1 cellular context compared by ENCODE assay signal in the genomic region with DNA sequence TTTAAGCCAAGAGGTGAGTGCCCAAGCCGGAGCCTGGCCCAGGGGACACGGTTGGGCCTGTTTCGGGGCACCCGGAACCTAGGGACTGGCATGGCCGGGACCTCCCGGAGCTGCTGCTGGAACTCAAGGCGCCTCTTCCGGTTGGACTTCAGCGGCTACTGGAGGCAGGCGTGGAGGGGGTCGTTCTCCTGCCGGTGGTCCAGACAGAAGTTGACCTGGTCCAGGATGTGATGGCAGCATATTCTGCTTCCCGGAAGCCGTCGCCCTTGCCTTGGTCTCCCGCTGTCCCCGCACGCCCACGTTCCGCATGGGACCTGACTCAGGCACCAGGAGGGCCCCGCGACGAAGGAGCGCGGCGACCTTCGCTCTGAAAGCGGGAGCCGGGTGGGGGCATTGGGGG.
TF ChIP-seq lines count a peak whose summit lies in the region.

No MANE protein-coding gene starts in this region.

TF ChIP-seq in HepG2, 621 proteins besides CTCF, POLR2A, EP300 and RAD21:
- TF ChIP-seq EEA1 (CRISPR knock-in tag; IDR thresholded peaks at IDR 0.05; ENCODE audit: borderline replicate concordance): no peak
- no peak for TF ChIP-seq ZNF264 (CRISPR knock-in tag; IDR thresholded peaks at IDR 0.05)
- TF ChIP-seq ZNF768 (CRISPR knock-in tag; IDR thresholded peaks at IDR 0.05): peak; percentile 41; the same call in 1 of the 2 replicates
- no peak for TF ChIP-seq TBX3 (IDR thresholded peaks at IDR 0.05; ENCODE audit: borderline replicate concordance)
- no peak for TF ChIP-seq ZFP91 (CRISPR knock-in tag; IDR thresholded peaks at IDR 0.05; ENCODE audit: borderline replicate concordance)
- TF ChIP-seq ZNF552 (CRISPR knock-in tag; IDR thresholded peaks at IDR 0.05; ENCODE audit: borderline replicate concordance): no peak
- no peak for TF ChIP-seq ZKSCAN8 (CRISPR knock-in tag; IDR thresholded peaks at IDR 0.05; ENCODE audit: borderline replicate concordance)
- no peak for TF ChIP-seq AHR (CRISPR knock-in tag; IDR thresholded peaks at IDR 0.05)
